ENCODE assay signal across 15 cellular contexts in the genomic region with DNA sequence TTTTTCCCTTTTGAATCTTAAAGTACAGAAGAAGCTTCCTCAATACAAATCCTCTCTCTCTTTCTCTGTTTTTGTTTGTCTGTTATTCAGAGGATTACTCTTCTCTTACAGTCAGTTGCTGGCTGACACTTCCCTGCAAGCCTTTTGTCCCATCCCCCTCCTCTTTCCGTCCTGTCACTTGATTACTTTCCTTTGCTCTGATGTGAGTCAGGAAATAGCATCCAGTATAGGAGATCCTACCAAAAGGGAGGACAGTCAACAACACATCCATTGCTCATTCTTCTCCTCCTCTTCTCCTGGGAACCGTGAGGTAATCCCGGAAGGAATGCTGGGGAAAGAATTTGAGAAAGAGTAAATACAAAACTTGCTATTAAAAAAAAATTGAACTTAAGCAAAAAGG.
DNase-seq lines count a peak whose midpoint lies in the region; ATAC-seq, FAIRE-seq and TF ChIP-seq lines count a peak whose summit lies in the region.
"Had no signal": no experiment of that assay in that cellular context is flagged by ENCODE, and none has a peak within 500 bp of the region (broad histone marks: within the 10 kb centered on the region; RNA-seq: fewer than 3 reads in every experiment).

No MANE protein-coding gene starts in this region.

- no peak overlapping the region for H3K4me3 ChIP-seq in K562
- no peak overlapping the region for H3K4me3 ChIP-seq in lower lobe of right lung

- H3K4me1 ChIP-seq in K562 (replicated peaks in 1 of 2; ENCODE audit: control insufficient read depth in 2 of 2, insufficient read depth in 2 of 2, low read length in 2 of 2) (no peaks in the 10 kb centered on the region), lower lobe of right lung (no peaks in the 10 kb centered on the region)

- WGBS in K562 (ENCODE audit: insufficient coverage, low coverage, missing lambda C conversion rate): 6% methylated on average over 3 of the region's 3 CpGs

- TF ChIP-seq CTCF in K562 (IDR thresholded peaks at IDR 0.05 in 2 of 3, conservative IDR thresholded peaks at IDR 0.05 in 1 of 3; ENCODE audit: insufficient read depth in 2 of 3, low read depth in 1 of 3, low read length in 3 of 3) (no peak), lower lobe of right lung (IDR thresholded peaks at IDR 0.05) (no peak)

- peak; percentile 67 for DNase-seq in A172 (ENCODE audit: low spot score)
- DNase-seq in HT1080 (ENCODE audit: low read depth): peak; percentile 64
- DNase-seq in K562 (ENCODE audit: extremely low read depth in 1 of 4, low spot score in 3 of 4): peak in 1 of 4 experiments; percentile 12
- peak; percentile 48 for DNase-seq in iPS-NIHi7 (ENCODE audit: extremely low spot score)
- DNase-seq in lower lobe of right lung: no peak
- DNase-seq in stimulated activated naive CD4-positive, alpha-beta T cell treated with Interleukin-2 at 50 U/mL for 16 hours (lab: John Stamatoyannopoulos, UW): no peak
- no peak for DNase-seq in SW 1271 (lab: John Stamatoyannopoulos, UW)
- DNase-seq: activated CD8-positive, alpha-beta memory T cell treated with anti-CD3 and anti-CD28 coated beads for 24 hours; DND-41; NCI-H146; stimulated activated CD4-positive, alpha-beta T cell treated with anti-CD3 and anti-CD28 coated beads, Interleukin-1b, Interleukin-23, amount 100 ng/mL, for 48 hours; stimulated activated naive CD8-positive, alpha-beta T cell treated with anti-CD3 and anti-CD28 coated beads, Interleukin-15, Interleukin-2, amounts not matched to agents 100 U/mL and 50 U/mL, for 24 hours had no signal

- intact Hi-C loops in K562 (cut with micrococcal nuclease) (no loop called here), lower lobe of right lung (cut with DNase I) (no loop called here)

- no peak overlapping the region for H3K4me2 ChIP-seq in K562 (ENCODE audit: insufficient read depth, low read length)

- H4K20me1 ChIP-seq in K562 (replicated peaks; ENCODE audit: control insufficient read depth, insufficient read depth, low read length): no peaks in the 10 kb centered on the region

- no peak for TF ChIP-seq RAD21 in K562 (CRISPR knock-in tag; conservative IDR thresholded peaks at IDR 0.05 in 1 of 2, IDR thresholded peaks at IDR 0.05 in 1 of 2)

- H2AFZ ChIP-seq in K562 (ENCODE audit: low read depth, low read length): no peak overlapping the region

- no peaks in the 10 kb centered on the region for H3K9me3 ChIP-seq in K562 (replicated peaks; ENCODE audit: control insufficient read depth, insufficient read depth, low read depth, low read length)
- H3K9me3 ChIP-seq in lower lobe of right lung: no peaks in the 10 kb centered on the region

- H3K27me3 ChIP-seq in K562 (ENCODE audit: control insufficient read depth in 2 of 2, insufficient read depth in 2 of 2, low read length in 2 of 2) (no peaks in the 10 kb centered on the region), lower lobe of right lung (ENCODE audit: low read depth) (no peaks in the 10 kb centered on the region)

- no peak overlapping the region for H3K9ac ChIP-seq in K562 (ENCODE audit: insufficient read depth in 1 of 2, low read depth in 2 of 2, low read length in 2 of 2)

- TF ChIP-seq POLR2A in K562 (conservative IDR thresholded peaks at IDR 0.05): no peak

- H3K36me3 ChIP-seq in K562 (ENCODE audit: control insufficient read depth, insufficient read depth, low read length) (no peaks in the 10 kb centered on the region), lower lobe of right lung (no peaks in the 10 kb centered on the region)

- in situ Hi-C loops in K562 (cut with MboI): no loop called here

- POLR2A ChIA-PET in K562 (lab: Yijun Ruan, JAX): no interaction called here

- no peaks in the 10 kb centered on the region for H3K9me1 ChIP-seq in K562 (ENCODE audit: control insufficient read depth, insufficient read depth, low read length)

- no TSS peak for BruUV-seq in K562 (replicated peaks; lab: Mats Ljungman, UMichigan)

- FAIRE-seq in K562 (lab: Jason Lieb, UNC): no peak
- FAIRE-seq: A204.1 had no signal

- no peak for TF ChIP-seq EP300 in K562 (IDR thresholded peaks at IDR 0.05; ENCODE audit: low read length)

- H3K79me2 ChIP-seq in K562 (ENCODE audit: control insufficient read depth, insufficient read depth, low read length): no peaks in the 10 kb centered on the region

- ATAC-seq in K562 (peak; percentile 51; the same call in 2 of the 3 replicates), lower lobe of right lung (no peak), HG03159 (IDR thresholded peaks at IDR 0.05; ENCODE audit: unreplicated experiment) (no peak)
- ATAC-seq: activated naive CD4-positive, alpha-beta T cell treated with anti-CD3 and anti-CD28 coated beads, Interleukin-2, amount 50 U/mL, for 72 hours; stimulated activated naive CD8-positive, alpha-beta T cell treated with anti-CD3 and anti-CD28 coated beads, Interleukin-15, Interleukin-2, amounts not matched to agents 100 U/mL and 50 U/mL, for 24 hours had no signal

- H3K27ac ChIP-seq in K562 (ENCODE audit: extremely low read depth, low read depth, low read length) (no peak overlapping the region), lower lobe of right lung (no peak overlapping the region)

- CTCF ChIA-PET in K562 (lab: Yijun Ruan, JAX; ENCODE audit: low intra/inter-chr PET ratio): no interaction called here

TF ChIP-seq in K562, 482 proteins besides CTCF, POLR2A, EP300 and RAD21:
- TF ChIP-seq KHSRP (IDR thresholded peaks at IDR 0.05) (no peak), EHMT2 (IDR thresholded peaks at IDR 0.05) (no peak), ZNF695 (CRISPR knock-in tag; IDR thresholded peaks at IDR 0.05) (no peak), DDX20 (tag; IDR thresholded peaks at IDR 0.05; ENCODE audit: low read depth) (no peak), PHF8 (IDR thresholded peaks at IDR 0.05; ENCODE audit: borderline replicate concordance, low read length) (no peak), TFAM (CRISPR knock-in tag; conservative IDR thresholded peaks at IDR 0.05) (no peak), HMG20A (CRISPR knock-in tag; conservative IDR thresholded peaks at IDR 0.05) (no peak), ZNF146 (CRISPR knock-in tag; IDR thresholded peaks at IDR 0.05; ENCODE audit: unreplicated experiment) (no peak), ZNF239 (CRISPR knock-in tag; IDR thresholded peaks at IDR 0.05) (no peak), CBX8 (IDR thresholded peaks at IDR 0.05; ENCODE audit: borderline replicate concordance, extremely low read depth, low read depth, low read length, poor library complexity, severe bottlenecking) (no peak), TCF7L2 (IDR thresholded peaks at IDR 0.05; ENCODE audit: low read depth, low read length) (no peak), MIER1 (IDR thresholded peaks at IDR 0.05; ENCODE audit: low read depth) (no peak), EWSR1 (IDR thresholded peaks at IDR 0.05; ENCODE audit: borderline replicate concordance, low read depth, partially characterized antibody) (no peak), ZNF57 (CRISPR knock-in tag; IDR thresholded peaks at IDR 0.05) (no peak), CREM (IDR thresholded peaks at IDR 0.05; ENCODE audit: low read depth) (no peak), SPI1 (IDR thresholded peaks at IDR 0.05; ENCODE audit: borderline replicate concordance, low read depth, low read length) (no peak)
- TF ChIP-seq, protein P1, sequence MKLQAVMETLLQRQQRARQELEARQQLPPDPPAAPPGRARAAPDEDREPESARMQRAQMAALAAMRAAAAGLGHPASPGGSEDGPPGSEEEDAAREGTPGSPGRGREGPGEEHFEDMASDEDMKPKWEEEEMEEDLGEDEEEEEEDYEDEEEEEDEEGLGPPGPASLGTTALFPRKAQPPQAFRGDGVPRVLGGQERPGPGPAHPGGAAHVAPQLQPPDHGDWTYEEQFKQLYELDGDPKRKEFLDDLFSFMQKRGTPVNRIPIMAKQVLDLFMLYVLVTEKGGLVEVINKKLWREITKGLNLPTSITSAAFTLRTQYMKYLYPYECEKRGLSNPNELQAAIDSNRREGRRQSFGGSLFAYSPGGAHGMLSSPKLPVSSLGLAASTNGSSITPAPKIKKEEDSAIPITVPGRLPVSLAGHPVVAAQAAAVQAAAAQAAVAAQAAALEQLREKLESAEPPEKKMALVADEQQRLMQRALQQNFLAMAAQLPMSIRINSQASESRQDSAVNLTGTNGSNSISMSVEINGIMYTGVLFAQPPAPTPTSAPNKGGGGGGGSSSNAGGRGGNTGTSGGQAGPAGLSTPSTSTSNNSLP (IDR thresholded peaks at IDR 0.05; ENCODE audit: borderline replicate concordance, low read depth, low read length): no peak
- TF ChIP-seq, protein P2, sequence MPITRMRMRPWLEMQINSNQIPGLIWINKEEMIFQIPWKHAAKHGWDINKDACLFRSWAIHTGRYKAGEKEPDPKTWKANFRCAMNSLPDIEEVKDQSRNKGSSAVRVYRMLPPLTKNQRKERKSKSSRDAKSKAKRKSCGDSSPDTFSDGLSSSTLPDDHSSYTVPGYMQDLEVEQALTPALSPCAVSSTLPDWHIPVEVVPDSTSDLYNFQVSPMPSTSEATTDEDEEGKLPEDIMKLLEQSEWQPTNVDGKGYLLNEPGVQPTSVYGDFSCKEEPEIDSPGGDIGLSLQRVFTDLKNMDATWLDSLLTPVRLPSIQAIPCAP (CRISPR knock-in tag; IDR thresholded peaks at IDR 0.05; ENCODE audit: borderline replicate concordance): no peak
- TF ChIP-seq, protein P3, sequence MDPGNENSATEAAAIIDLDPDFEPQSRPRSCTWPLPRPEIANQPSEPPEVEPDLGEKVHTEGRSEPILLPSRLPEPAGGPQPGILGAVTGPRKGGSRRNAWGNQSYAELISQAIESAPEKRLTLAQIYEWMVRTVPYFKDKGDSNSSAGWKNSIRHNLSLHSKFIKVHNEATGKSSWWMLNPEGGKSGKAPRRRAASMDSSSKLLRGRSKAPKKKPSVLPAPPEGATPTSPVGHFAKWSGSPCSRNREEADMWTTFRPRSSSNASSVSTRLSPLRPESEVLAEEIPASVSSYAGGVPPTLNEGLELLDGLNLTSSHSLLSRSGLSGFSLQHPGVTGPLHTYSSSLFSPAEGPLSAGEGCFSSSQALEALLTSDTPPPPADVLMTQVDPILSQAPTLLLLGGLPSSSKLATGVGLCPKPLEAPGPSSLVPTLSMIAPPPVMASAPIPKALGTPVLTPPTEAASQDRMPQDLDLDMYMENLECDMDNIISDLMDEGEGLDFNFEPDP (CRISPR knock-in tag; IDR thresholded peaks at IDR 0.05): no peak

Comparison
In these comparisons a context has a peak if more than half of its experiments do, and no peak if none do; other contexts are left out.
1. DNase-seq: peak in A172 (single experiment), HT1080 (single experiment) and iPS-NIHi7 (single experiment); none in lower lobe of right lung (single experiment), stimulated activated naive CD4-positive, alpha-beta T cell treated with Interleukin-2 at 50 U/mL for 16 hours (single experiment) and SW 1271 (0 of 2).